In the genomic region with DNA sequence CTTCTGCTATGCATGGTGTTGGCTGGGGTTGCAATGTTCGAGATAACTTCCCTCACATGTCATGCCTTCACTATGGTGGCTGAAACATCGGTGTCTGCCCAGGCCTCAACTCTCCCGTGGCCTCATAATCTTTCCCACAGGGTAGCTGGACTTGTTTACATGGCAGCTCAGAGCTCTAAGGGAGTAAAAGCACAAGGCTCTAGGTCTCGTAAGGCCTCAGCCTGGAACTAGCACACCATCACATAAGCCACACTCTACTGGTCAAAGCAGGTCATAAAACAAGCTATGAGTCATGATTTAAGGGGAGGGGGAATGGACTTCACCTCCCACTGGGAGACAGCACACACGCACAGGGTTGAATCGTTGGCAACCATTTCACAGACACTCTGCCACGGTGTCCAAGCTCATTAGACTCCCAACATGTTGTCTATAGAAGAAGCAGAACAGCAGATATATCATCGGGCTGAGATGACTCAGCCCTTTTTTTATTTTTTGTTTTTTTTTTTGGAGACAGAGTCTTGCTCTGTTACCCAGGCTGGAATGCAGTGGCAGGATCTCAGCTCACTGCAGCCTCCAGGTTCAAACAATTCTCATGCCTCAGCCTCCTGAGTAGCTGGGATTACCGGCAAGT, we compare ENCODE assay signal across 1 cellular context.
TF ChIP-seq lines count a peak whose summit lies in the region.

No MANE protein-coding gene starts in this region.

TF ChIP-seq in H1, 55 proteins besides CTCF, POLR2A, EP300 and RAD21 (continued from another document):
- TF ChIP-seq PHF8 (conservative IDR thresholded peaks at IDR 0.05; ENCODE audit: low read depth, low read length) (no peak), SP1 (IDR thresholded peaks at IDR 0.05; ENCODE audit: low read depth, low read length) (no peak)
